In the genomic region with DNA sequence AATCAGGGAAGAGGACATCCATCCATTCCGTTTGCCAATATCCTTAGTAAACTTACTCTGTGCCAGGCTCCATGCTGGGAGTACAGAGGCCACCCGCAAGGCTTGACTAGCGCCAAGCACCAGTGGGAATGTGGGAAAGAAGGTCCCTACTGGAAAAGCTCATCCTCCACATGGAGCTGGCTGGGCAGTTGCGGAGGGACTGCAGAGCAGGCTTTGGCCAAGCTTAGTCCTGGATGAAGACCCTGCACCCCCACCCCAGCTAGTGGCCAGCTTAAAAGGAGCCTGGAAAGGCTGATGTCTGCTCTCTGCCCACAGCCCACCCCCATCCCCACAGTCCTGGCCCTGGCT, we compare ENCODE assay signal across 17 cellular contexts. TPM values are rescaled to one million over a fixed set of nuclear protein-coding genes. Genes with fewer than 3 reads are reported as not detected.
DNase-seq lines count a peak whose midpoint lies in the region; ATAC-seq and TF ChIP-seq lines count a peak whose summit lies in the region.
"Had no signal": no experiment of that assay in that cellular context is flagged by ENCODE, and none has a peak within 500 bp of the region (broad histone marks: within the 10 kb centered on the region; RNA-seq: fewer than 3 reads in every experiment).

No MANE protein-coding gene starts in this region.

- H3K4me2 ChIP-seq in neural cell (ENCODE audit: low read length): no peak overlapping the region

- H3F3A ChIP-seq in neural cell (ENCODE audit: insufficient read depth, low read length, poor library complexity, severe bottlenecking): no peaks in the 10 kb centered on the region

- no peak overlapping the region for H3K4me3 Mint-ChIP-seq in chondrocyte (ENCODE audit: unreplicated experiment)
- H3K4me3 Mint-ChIP-seq: activated CD4-positive, alpha-beta memory T cell treated with anti-CD3 and anti-CD28 coated beads, Interleukin-2, amount 10 ng/mL, durations not matched to agents 7 days and 5 days; activated T-helper 17 cell treated with anti-CD3 and anti-CD28 coated beads, Interleukin-2, amount 50 U/mL, for 72 hours; immature natural killer cell had no signal

- no peaks in the 10 kb centered on the region for H4K20me1 ChIP-seq in neural cell (ENCODE audit: insufficient read depth)

- no peaks in the 10 kb centered on the region for H3K36me3 Mint-ChIP-seq in chondrocyte (ENCODE audit: low read depth)
- H3K36me3 Mint-ChIP-seq: immature natural killer cell had no signal

- H3K4me1 Mint-ChIP-seq in chondrocyte (ENCODE audit: low read depth): peaks cover 70% of the 10 kb centered on the region
- H3K4me1 Mint-ChIP-seq: activated CD4-positive, alpha-beta memory T cell treated with anti-CD3 and anti-CD28 coated beads, Interleukin-2, amount 10 ng/mL, durations not matched to agents 7 days and 5 days; activated T-helper 17 cell treated with anti-CD3 and anti-CD28 coated beads, Interleukin-2, amount 50 U/mL, for 72 hours; immature natural killer cell had no signal

- H3K9me3 Mint-ChIP-seq in chondrocyte (ENCODE audit: low read depth): no peaks in the 10 kb centered on the region
- H3K9me3 Mint-ChIP-seq: activated CD4-positive, alpha-beta memory T cell treated with anti-CD3 and anti-CD28 coated beads, Interleukin-2, amount 10 ng/mL, durations not matched to agents 7 days and 5 days; activated T-helper 17 cell treated with anti-CD3 and anti-CD28 coated beads, Interleukin-2, amount 50 U/mL, for 72 hours; immature natural killer cell had no signal

- no peaks in the 10 kb centered on the region for H3K27me3 Mint-ChIP-seq in chondrocyte (ENCODE audit: low read depth)
- H3K27me3 Mint-ChIP-seq: activated CD4-positive, alpha-beta memory T cell treated with anti-CD3 and anti-CD28 coated beads, Interleukin-2, amount 10 ng/mL, durations not matched to agents 7 days and 5 days; activated T-helper 17 cell treated with anti-CD3 and anti-CD28 coated beads, Interleukin-2, amount 50 U/mL, for 72 hours had no signal

- no peaks in the 10 kb centered on the region for H3K9me2 ChIP-seq in neural cell (ENCODE audit: insufficient read depth, low read length)
- H3K9me2 ChIP-seq: SK-N-SH had no signal

- TF ChIP-seq CTCF in chondrocyte (IDR thresholded peaks at IDR 0.05) (no peak), neural cell (IDR thresholded peaks at IDR 0.05; ENCODE audit: poor library complexity, severe bottlenecking) (no peak)

- ATAC-seq in GM21723 (IDR thresholded peaks at IDR 0.05; ENCODE audit: unreplicated experiment): no peak
- ATAC-seq: activated T-helper 17 cell treated with anti-CD3 and anti-CD28 coated beads, Interleukin-2, amount 50 U/mL, for 72 hours had no signal

- no peaks in the 10 kb centered on the region for H3K27me3 ChIP-seq in neural cell (ENCODE audit: insufficient read depth, low read depth, low read length)
- H3K27me3 ChIP-seq: foreskin keratinocyte, upper lobe of left lung had no signal

- H3K79me2 ChIP-seq in neural cell (replicated peaks; ENCODE audit: insufficient read depth, low read length): no peaks in the 10 kb centered on the region

- no peaks in the 10 kb centered on the region for H3K36me3 ChIP-seq in neural cell (ENCODE audit: insufficient read depth, low read length)
- H3K36me3 ChIP-seq: upper lobe of left lung had no signal

- no peaks in the 10 kb centered on the region for H3K9me3 ChIP-seq in neural cell (ENCODE audit: low read length)
- H3K9me3 ChIP-seq: SK-N-SH, upper lobe of left lung had no signal

- peak overlapping the region; percentile 9 for H3K9ac ChIP-seq in neural cell (ENCODE audit: low read length)
- H3K9ac ChIP-seq: SK-N-SH had no signal

- peak overlapping the region; percentile 33 for H2AFZ ChIP-seq in neural cell (ENCODE audit: low read depth, low read length)

- peak; percentile 72 for DNase-seq in COR-L47 (lab: John Stamatoyannopoulos, UW)
- no peak for DNase-seq in chondrocyte (ENCODE audit: low spot score)
- no peak for DNase-seq in effector CD8-positive, alpha-beta T cell (lab: John Stamatoyannopoulos, UW)
- DNase-seq in T-helper 1 cell: no peak
- no peak for DNase-seq in AML-193 (lab: John Stamatoyannopoulos, UW)
- DNase-seq: activated CD4-positive, alpha-beta memory T cell treated with anti-CD3 and anti-CD28 coated beads, Interleukin-2, amount 10 ng/mL, durations not matched to agents 7 days and 5 days; foreskin keratinocyte; immature natural killer cell; NCI-H187; SK-N-SH; stimulated activated CD4-positive, alpha-beta T cell treated with anti-CD3 and anti-CD28 coated beads, Interleukin-2, amount 100 ng/mL, for 48 hours had no signal

- H3K27ac Mint-ChIP-seq in chondrocyte (ENCODE audit: unreplicated experiment): peak overlapping the region; percentile 96
- H3K27ac Mint-ChIP-seq: activated CD4-positive, alpha-beta memory T cell treated with anti-CD3 and anti-CD28 coated beads, Interleukin-2, amount 10 ng/mL, durations not matched to agents 7 days and 5 days; activated T-helper 17 cell treated with anti-CD3 and anti-CD28 coated beads, Interleukin-2, amount 50 U/mL, for 72 hours had no signal

- H3K4me3 ChIP-seq in neural cell (ENCODE audit: low read length): peak overlapping the region; percentile 25
- H3K4me3 ChIP-seq: upper lobe of left lung had no signal

- TF ChIP-seq RAD21 in Ishikawa (IDR thresholded peaks at IDR 0.05; ENCODE audit: low read depth): no peak
- no peak for TF ChIP-seq RAD21 in neural cell (conservative IDR thresholded peaks at IDR 0.05)

- TF ChIP-seq EP300 in Ishikawa (IDR thresholded peaks at IDR 0.05; ENCODE audit: borderline replicate concordance): no peak
- TF ChIP-seq EP300 in neural cell (conservative IDR thresholded peaks at IDR 0.05; ENCODE audit: poor library complexity, severe bottlenecking): no peak

- no peak overlapping the region for H3K27ac ChIP-seq in neural cell (ENCODE audit: low read length)
- H3K27ac ChIP-seq: C4-2B, foreskin keratinocyte had no signal

TF ChIP-seq in Ishikawa, 13 proteins besides CTCF, POLR2A, EP300 and RAD21:
- no peak for TF ChIP-seq CREB1 (IDR thresholded peaks at IDR 0.05; ENCODE audit: low read depth)
- TF ChIP-seq, protein P1, sequence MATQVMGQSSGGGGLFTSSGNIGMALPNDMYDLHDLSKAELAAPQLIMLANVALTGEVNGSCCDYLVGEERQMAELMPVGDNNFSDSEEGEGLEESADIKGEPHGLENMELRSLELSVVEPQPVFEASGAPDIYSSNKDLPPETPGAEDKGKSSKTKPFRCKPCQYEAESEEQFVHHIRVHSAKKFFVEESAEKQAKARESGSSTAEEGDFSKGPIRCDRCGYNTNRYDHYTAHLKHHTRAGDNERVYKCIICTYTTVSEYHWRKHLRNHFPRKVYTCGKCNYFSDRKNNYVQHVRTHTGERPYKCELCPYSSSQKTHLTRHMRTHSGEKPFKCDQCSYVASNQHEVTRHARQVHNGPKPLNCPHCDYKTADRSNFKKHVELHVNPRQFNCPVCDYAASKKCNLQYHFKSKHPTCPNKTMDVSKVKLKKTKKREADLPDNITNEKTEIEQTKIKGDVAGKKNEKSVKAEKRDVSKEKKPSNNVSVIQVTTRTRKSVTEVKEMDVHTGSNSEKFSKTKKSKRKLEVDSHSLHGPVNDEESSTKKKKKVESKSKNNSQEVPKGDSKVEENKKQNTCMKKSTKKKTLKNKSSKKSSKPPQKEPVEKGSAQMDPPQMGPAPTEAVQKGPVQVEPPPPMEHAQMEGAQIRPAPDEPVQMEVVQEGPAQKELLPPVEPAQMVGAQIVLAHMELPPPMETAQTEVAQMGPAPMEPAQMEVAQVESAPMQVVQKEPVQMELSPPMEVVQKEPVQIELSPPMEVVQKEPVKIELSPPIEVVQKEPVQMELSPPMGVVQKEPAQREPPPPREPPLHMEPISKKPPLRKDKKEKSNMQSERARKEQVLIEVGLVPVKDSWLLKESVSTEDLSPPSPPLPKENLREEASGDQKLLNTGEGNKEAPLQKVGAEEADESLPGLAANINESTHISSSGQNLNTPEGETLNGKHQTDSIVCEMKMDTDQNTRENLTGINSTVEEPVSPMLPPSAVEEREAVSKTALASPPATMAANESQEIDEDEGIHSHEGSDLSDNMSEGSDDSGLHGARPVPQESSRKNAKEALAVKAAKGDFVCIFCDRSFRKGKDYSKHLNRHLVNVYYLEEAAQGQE (IDR thresholded peaks at IDR 0.05; ENCODE audit: low read depth): no peak
- no peak for TF ChIP-seq FOXM1 (IDR thresholded peaks at IDR 0.05; ENCODE audit: borderline replicate concordance, low read depth)
- peak; percentile 61 for TF ChIP-seq NFIC (IDR thresholded peaks at IDR 0.05)

TF ChIP-seq in neural cell, 6 proteins besides CTCF, POLR2A, EP300 and RAD21 (continues in another document):
- TF ChIP-seq, protein P1 (IDR thresholded peaks at IDR 0.05; ENCODE audit: borderline replicate concordance): no peak
- no peak for TF ChIP-seq POLR2AphosphoS5 (IDR thresholded peaks at IDR 0.05)
- TF ChIP-seq SMC3 (conservative IDR thresholded peaks at IDR 0.05; ENCODE audit: poor library complexity): no peak

RNA-seq across cellular contexts. Expression of a gene that starts 22.3 kb away (rescaled TPM):
- 35.7 to 38.4 TPM (median 37.1 TPM) in 3 replicates for total RNA-seq in chondrocyte
- polyA plus RNA-seq in neural cell: 43.1 and 59.0 TPM in 2 replicates
- 26.8 and 33.9 TPM in 2 replicates for polyA minus RNA-seq in neural cell

RNA-seq across cellular contexts. Expression of a gene that starts 25.0 kb away (rescaled TPM):
- total RNA-seq in chondrocyte: 2.0 to 3.2 TPM (median 2.3 TPM) in 3 replicates
- 0.28 TPM in 1 of 2 replicates, not detected in the other for polyA plus RNA-seq in neural cell
- polyA minus RNA-seq in neural cell: not detected in 2 replicates

RNA-seq across cellular contexts. Expression of a gene that starts 57.3 kb away (rescaled TPM):
- total RNA-seq in chondrocyte: 0.82 to 6.5 TPM (median 5.8 TPM) in 3 replicates
- polyA plus RNA-seq in neural cell: 147 and 187 TPM in 2 replicates
- 93.8 and 115 TPM in 2 replicates for polyA minus RNA-seq in neural cell
